8 cellular contexts compared by ENCODE assay signal in genomic region chr3:141311170-141311495, GRCh38. TPM values are rescaled to one million over a fixed set of nuclear protein-coding genes. Genes with fewer than 3 reads are reported as not detected.
A peak's percentile ranks its signal among the peaks of the same experiment; 100 is the strongest.
DNase-seq lines count a peak whose midpoint lies in the region; TF ChIP-seq lines count a peak whose summit lies in the region.

No MANE protein-coding gene starts in this region.

- H3K36me3 ChIP-seq in SJSA1 (no peaks in the 10 kb centered on the region), fibroblast of lung (ENCODE audit: control insufficient read depth, insufficient read depth, low read length) (no peaks in the 10 kb centered on the region)

- H3K9me3 ChIP-seq in SJSA1 (replicated peaks) (no peaks in the 10 kb centered on the region), fibroblast of lung (ENCODE audit: control insufficient read depth, insufficient read depth, low read depth, low read length) (no peaks in the 10 kb centered on the region)

- H3K4me3 ChIP-seq in GM12865 (ENCODE audit: low read depth, low read length) = peak overlapping the region; percentile 77
- H3K4me3 ChIP-seq in SJSA1 = peak overlapping the region; percentile 41
- H3K4me3 ChIP-seq in fibroblast of lung (replicated peaks in 1 of 4; ENCODE audit: control extremely low read depth in 1 of 4, insufficient read depth in 1 of 4, low read depth in 3 of 4, low read length in 4 of 4) = peak overlapping the region; percentile 49 to 86 (median 70)
- H3K4me3 ChIP-seq in retinal pigment epithelial cell (ENCODE audit: low read length) = peak overlapping the region; percentile 90

- H3K4me2 ChIP-seq in fibroblast of lung (ENCODE audit: extremely low read depth, insufficient read depth, low read length) = peak overlapping the region; percentile 85

- H3K27ac ChIP-seq in SJSA1 (peak overlapping the region; percentile 6; the same call in 1 of the 2 replicates), fibroblast of lung (ENCODE audit: insufficient read depth, low read length) (peak overlapping the region; percentile 40)

- DNase-seq in GM12865 (ENCODE audit: low read depth) = no peak
- no peak for DNase-seq in SJSA1 (ENCODE audit: low read depth in 1 of 2, low spot score in 2 of 2)
- DNase-seq in fibroblast of lung (ENCODE audit: low read depth in 2 of 2) = no peak
- DNase-seq in retinal pigment epithelial cell (ENCODE audit: low read depth) = no peak
- no peak for DNase-seq in HUDEP-2 (lab: John Stamatoyannopoulos, UW; ENCODE audit: unreplicated experiment in 76 of 76)
- no peak for DNase-seq in DMS 273 treated with DMSO at 0.1 percent for 48 hours (lab: John Stamatoyannopoulos, UW)
- no peak for DNase-seq in Kasumi-1 (lab: John Stamatoyannopoulos, UW)
- DNase-seq in OCI-M2 (lab: John Stamatoyannopoulos, UW; ENCODE audit: unreplicated experiment) = no peak

- TF ChIP-seq CTCF in GM12865 (IDR thresholded peaks at IDR 0.05; ENCODE audit: insufficient read depth, low read depth, low read length, missing control alignments) (no peak), fibroblast of lung (conservative IDR thresholded peaks at IDR 0.05 in 1 of 2, IDR thresholded peaks at IDR 0.05 in 1 of 2; ENCODE audit: low read depth in 1 of 2, low read length in 2 of 2) (no peak), retinal pigment epithelial cell (conservative IDR thresholded peaks at IDR 0.05; ENCODE audit: low read depth, low read length) (no peak)

- H3K79me2 ChIP-seq in fibroblast of lung (ENCODE audit: control insufficient read depth, insufficient read depth, low read length) = no peaks in the 10 kb centered on the region

- H3K27me3 ChIP-seq in SJSA1 (replicated peaks) (no peaks in the 10 kb centered on the region), fibroblast of lung (ENCODE audit: control insufficient read depth, insufficient read depth, low read length) (no peaks in the 10 kb centered on the region)

- peak overlapping the region; percentile 58 for H3K9ac ChIP-seq in fibroblast of lung (ENCODE audit: insufficient read depth, low read length)

- peak overlapping the region; percentile 90 for H2AFZ ChIP-seq in fibroblast of lung (ENCODE audit: low read length)

- H3K4me1 ChIP-seq in SJSA1 (replicated peaks) (peaks cover 12% of the 10 kb centered on the region), fibroblast of lung (ENCODE audit: control insufficient read depth, extremely low read depth, insufficient read depth, low read length) (peaks cover 4% of the 10 kb centered on the region)

- H4K20me1 ChIP-seq in fibroblast of lung (ENCODE audit: control insufficient read depth, extremely low read depth, insufficient read depth, low read length) = no peaks in the 10 kb centered on the region

RNA-seq across cellular contexts. Expression of gene ZBTB38, which starts 57.2 kb away (rescaled TPM):
- total RNA-seq in SJSA1 (2014; rRNA removed; shearing (Covaris generic)) = 52.1 and 75.7 TPM in 2 replicates
- total RNA-seq in fibroblast of lung = 142 and 191 TPM in 2 replicates
- 64.0 and 96.0 TPM in 2 replicates for polyA plus RNA-seq in fibroblast of lung
- 41.3 and 85.4 TPM in 2 replicates for polyA plus RNA-seq in fibroblast of lung (2012)
- polyA minus RNA-seq in fibroblast of lung (ENCODE audit: low replicate concordance) = 105 and 128 TPM in 2 replicates
